ENCODE assay signal across 2 cellular contexts in the genomic region with DNA sequence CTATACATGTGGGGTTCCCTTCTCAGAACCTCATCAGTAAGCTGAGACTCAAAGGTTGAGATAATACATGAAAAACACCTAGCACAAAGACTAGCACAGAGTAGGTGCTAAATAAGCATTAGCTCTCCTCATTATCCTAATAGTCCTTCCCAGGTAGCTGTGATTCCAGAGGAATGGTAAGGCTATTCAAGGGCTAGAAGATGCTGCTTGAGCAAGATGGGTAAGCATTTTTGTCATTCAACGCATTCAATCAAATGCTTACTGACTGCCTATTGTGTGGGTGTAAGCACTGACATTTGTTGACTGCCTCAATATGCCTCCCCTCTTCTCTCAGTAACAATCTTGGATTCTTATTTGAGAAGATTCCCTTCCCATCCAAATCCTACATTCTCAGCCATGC.
TF ChIP-seq lines count a peak whose summit lies in the region.

No MANE protein-coding gene starts in this region.

TF ChIP-seq in HepG2, 621 proteins besides CTCF, POLR2A, EP300 and RAD21:
- no peak for TF ChIP-seq POGZ (CRISPR knock-in tag; IDR thresholded peaks at IDR 0.05)
- no peak for TF ChIP-seq ATAD3A (CRISPR knock-in tag; IDR thresholded peaks at IDR 0.05)
- no peak for TF ChIP-seq ZNF644 (CRISPR knock-in tag; IDR thresholded peaks at IDR 0.05; ENCODE audit: low read depth)
- peak; percentile 53; the same call in 1 of the 2 replicates for TF ChIP-seq RBFOX2 (IDR thresholded peaks at IDR 0.05; ENCODE audit: low read depth, low read length)

TF ChIP-seq in SK-N-SH, 30 proteins besides CTCF, POLR2A, EP300 and RAD21:
- TF ChIP-seq, protein P1, sequence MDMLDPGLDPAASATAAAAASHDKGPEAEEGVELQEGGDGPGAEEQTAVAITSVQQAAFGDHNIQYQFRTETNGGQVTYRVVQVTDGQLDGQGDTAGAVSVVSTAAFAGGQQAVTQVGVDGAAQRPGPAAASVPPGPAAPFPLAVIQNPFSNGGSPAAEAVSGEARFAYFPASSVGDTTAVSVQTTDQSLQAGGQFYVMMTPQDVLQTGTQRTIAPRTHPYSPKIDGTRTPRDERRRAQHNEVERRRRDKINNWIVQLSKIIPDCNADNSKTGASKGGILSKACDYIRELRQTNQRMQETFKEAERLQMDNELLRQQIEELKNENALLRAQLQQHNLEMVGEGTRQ (IDR thresholded peaks at IDR 0.05; ENCODE audit: borderline replicate concordance, low read depth, low read length), result no peak
- no peak for TF ChIP-seq MXI1 (IDR thresholded peaks at IDR 0.05; ENCODE audit: low read depth, low read length)
- TF ChIP-seq EZH2phosphoT487 (IDR thresholded peaks at IDR 0.05; ENCODE audit: borderline replicate concordance, low read depth), result no peak
- no peak for TF ChIP-seq MEF2A (IDR thresholded peaks at IDR 0.05; ENCODE audit: borderline replicate concordance, low read depth)
- TF ChIP-seq, protein P2, sequence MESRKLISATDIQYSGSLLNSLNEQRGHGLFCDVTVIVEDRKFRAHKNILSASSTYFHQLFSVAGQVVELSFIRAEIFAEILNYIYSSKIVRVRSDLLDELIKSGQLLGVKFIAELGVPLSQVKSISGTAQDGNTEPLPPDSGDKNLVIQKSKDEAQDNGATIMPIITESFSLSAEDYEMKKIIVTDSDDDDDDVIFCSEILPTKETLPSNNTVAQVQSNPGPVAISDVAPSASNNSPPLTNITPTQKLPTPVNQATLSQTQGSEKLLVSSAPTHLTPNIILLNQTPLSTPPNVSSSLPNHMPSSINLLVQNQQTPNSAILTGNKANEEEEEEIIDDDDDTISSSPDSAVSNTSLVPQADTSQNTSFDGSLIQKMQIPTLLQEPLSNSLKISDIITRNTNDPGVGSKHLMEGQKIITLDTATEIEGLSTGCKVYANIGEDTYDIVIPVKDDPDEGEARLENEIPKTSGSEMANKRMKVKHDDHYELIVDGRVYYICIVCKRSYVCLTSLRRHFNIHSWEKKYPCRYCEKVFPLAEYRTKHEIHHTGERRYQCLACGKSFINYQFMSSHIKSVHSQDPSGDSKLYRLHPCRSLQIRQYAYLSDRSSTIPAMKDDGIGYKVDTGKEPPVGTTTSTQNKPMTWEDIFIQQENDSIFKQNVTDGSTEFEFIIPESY (IDR thresholded peaks at IDR 0.05; ENCODE audit: borderline replicate concordance, low read depth), result no peak
- TF ChIP-seq GABPA (IDR thresholded peaks at IDR 0.05; ENCODE audit: low read depth), result no peak
- no peak for TF ChIP-seq FOXJ3 (CRISPR knock-in tag; IDR thresholded peaks at IDR 0.05)
- no peak for TF ChIP-seq RXRA (IDR thresholded peaks at IDR 0.05; ENCODE audit: borderline replicate concordance, low read depth)
- TF ChIP-seq NRF1 (IDR thresholded peaks at IDR 0.05; ENCODE audit: low read depth, low read length), result no peak
- TF ChIP-seq, protein P3, sequence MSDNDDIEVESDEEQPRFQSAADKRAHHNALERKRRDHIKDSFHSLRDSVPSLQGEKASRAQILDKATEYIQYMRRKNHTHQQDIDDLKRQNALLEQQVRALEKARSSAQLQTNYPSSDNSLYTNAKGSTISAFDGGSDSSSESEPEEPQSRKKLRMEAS (IDR thresholded peaks at IDR 0.05; ENCODE audit: low read depth), result no peak
- no peak for TF ChIP-seq SIN3A (IDR thresholded peaks at IDR 0.05; ENCODE audit: borderline replicate concordance, low read depth, low read length)
- TF ChIP-seq, protein P4, sequence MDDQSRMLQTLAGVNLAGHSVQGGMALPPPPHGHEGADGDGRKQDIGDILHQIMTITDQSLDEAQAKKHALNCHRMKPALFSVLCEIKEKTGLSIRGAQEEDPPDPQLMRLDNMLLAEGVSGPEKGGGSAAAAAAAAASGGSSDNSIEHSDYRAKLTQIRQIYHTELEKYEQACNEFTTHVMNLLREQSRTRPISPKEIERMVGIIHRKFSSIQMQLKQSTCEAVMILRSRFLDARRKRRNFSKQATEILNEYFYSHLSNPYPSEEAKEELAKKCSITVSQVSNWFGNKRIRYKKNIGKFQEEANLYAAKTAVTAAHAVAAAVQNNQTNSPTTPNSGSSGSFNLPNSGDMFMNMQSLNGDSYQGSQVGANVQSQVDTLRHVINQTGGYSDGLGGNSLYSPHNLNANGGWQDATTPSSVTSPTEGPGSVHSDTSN (IDR thresholded peaks at IDR 0.05), result no peak
- no peak for TF ChIP-seq REST (IDR thresholded peaks at IDR 0.05; ENCODE audit: low read depth, low read length)
- no peak for TF ChIP-seq TCF12 (IDR thresholded peaks at IDR 0.05)
- TF ChIP-seq ELF1 (IDR thresholded peaks at IDR 0.05), result no peak
- TF ChIP-seq TEAD4 (IDR thresholded peaks at IDR 0.05; ENCODE audit: borderline replicate concordance, insufficient read depth), result no peak
- TF ChIP-seq NFIC (IDR thresholded peaks at IDR 0.05; ENCODE audit: borderline replicate concordance), result no peak
- no peak for TF ChIP-seq SMC3 (IDR thresholded peaks at IDR 0.05; ENCODE audit: low read depth, low read length)
